ENCODE assay signal across 24 cellular contexts in genomic region chr12:8936735-8937134, GRCh38.
"Had no signal": no experiment of that assay in that cellular context is flagged by ENCODE, and none has a peak within 500 bp of the region (broad histone marks: within the 10 kb centered on the region; RNA-seq: fewer than 3 reads in every experiment).

No MANE protein-coding gene starts in this region.

- H3K27ac Mint-ChIP-seq: mesothelial cell of epicardium; natural killer cell treated with Interleukin-12 subunit alpha and Interleukin-12 subunit beta and Interleukin-15 and Interleukin-18, amount 100 ng/mL, for 72 hours; neural progenitor cell had no signal

- FAIRE-seq: endometrium had no signal

- H3K27ac ChIP-seq: epithelial cell of prostate, esophagus muscularis mucosa, gastrocnemius medialis, heart right ventricle, neural progenitor cell, ovary, right atrium auricular region, sigmoid colon, skin epidermis, stomach, thoracic aorta, transverse colon had no signal

- DNase-seq: cortex of kidney; effector memory CD4-positive, alpha-beta T cell; gastrocnemius medialis; heart right ventricle; islet precursor cell; nucleus accumbens; ovary; sigmoid colon; stimulated activated CD4-positive, alpha-beta T cell treated with anti-CD3 and anti-CD28 coated beads, Interleukin-2, amount 100 ng/mL, for 24 hours; stimulated activated CD4-positive, alpha-beta T cell treated with anti-CD3 and anti-CD28 coated beads, Interleukin-4, amount 100 ng/mL, for 4 hours; stimulated activated naive CD4-positive, alpha-beta T cell; stomach; substantia nigra; transverse colon had no signal

- H3K4me1 Mint-ChIP-seq: mesothelial cell of epicardium, neural progenitor cell had no signal

- H3K27me3 Mint-ChIP-seq: natural killer cell treated with Interleukin-12 subunit alpha and Interleukin-12 subunit beta and Interleukin-15 and Interleukin-18, amount 100 ng/mL, for 72 hours had no signal

- H3K4me1 ChIP-seq: esophagus muscularis mucosa, gastrocnemius medialis, heart right ventricle, neural progenitor cell, right atrium auricular region, sigmoid colon, stomach, transverse colon had no signal

- H3K27me3 ChIP-seq: esophagus muscularis mucosa, gastrocnemius medialis, heart right ventricle, neural progenitor cell, ovary, right atrium auricular region, sigmoid colon, stomach, transverse colon had no signal

- H3K4me2 ChIP-seq: neural progenitor cell had no signal

- H3K36me3 ChIP-seq: neural progenitor cell had no signal

- H3K9ac ChIP-seq: neural progenitor cell had no signal

- H3K9me3 ChIP-seq: esophagus muscularis mucosa, gastrocnemius medialis, heart right ventricle, ovary, right atrium auricular region, sigmoid colon, stomach, thoracic aorta, transverse colon had no signal

- H3K4me3 Mint-ChIP-seq: mesothelial cell of epicardium; natural killer cell treated with Interleukin-12 subunit alpha and Interleukin-12 subunit beta and Interleukin-15 and Interleukin-18, amount 100 ng/mL, for 72 hours; neural progenitor cell had no signal

- H2AFZ ChIP-seq: neural progenitor cell had no signal

- H3K4me3 ChIP-seq: esophagus muscularis mucosa, gastrocnemius medialis, heart right ventricle, neural progenitor cell, ovary, right atrium auricular region, sigmoid colon, skin epidermis, stomach, thoracic aorta, transverse colon had no signal

- ATAC-seq: gastrocnemius medialis; heart right ventricle; left lobe of liver; natural killer cell treated with Interleukin-12 subunit alpha and Interleukin-12 subunit beta and Interleukin-15 and Interleukin-18, amount 100 ng/mL, for 72 hours had no signal
